In the genomic region with DNA sequence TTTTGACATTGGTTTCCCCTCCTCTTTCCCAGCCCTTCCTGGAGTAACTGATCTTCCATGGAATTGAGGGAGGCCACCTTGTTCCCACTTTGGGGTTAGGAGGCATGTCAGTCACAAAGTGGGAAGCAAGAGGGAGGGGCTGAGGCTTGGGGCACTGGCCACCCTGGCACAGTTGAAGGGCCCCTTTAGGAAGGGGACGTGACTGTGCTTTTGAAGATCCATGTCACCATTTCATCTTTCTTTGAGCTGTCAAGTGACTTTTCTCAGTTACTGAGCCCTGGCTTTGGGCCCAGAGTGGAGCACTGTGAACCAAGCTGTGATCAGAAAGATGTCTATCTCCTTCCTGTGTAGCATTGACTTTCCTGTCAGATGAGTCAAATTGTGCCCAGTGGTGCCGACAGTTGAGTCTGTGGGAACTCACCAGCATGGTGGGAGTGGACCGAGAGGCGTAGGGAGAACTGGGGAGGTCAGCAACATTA, we compare ENCODE assay signal across 8 cellular contexts. TPM values are rescaled to one million over a fixed set of nuclear protein-coding genes. Genes with fewer than 3 reads are reported as not detected.
DNase-seq lines count a peak whose midpoint lies in the region; ATAC-seq and TF ChIP-seq lines count a peak whose summit lies in the region.

No MANE protein-coding gene starts in this region.

- H3K4me1 Mint-ChIP-seq in naive thymus-derived CD8-positive, alpha-beta T cell: peaks cover 23 to 72% (median 55%) of the 10 kb centered on the region in 4 donors

- H3K9me3 Mint-ChIP-seq in naive thymus-derived CD8-positive, alpha-beta T cell: no peaks in the 10 kb centered on the region

- H3K27ac Mint-ChIP-seq in naive thymus-derived CD8-positive, alpha-beta T cell: peak overlapping the region; percentile 54 to 96 (median 92)

- H3K36me3 Mint-ChIP-seq in naive thymus-derived CD8-positive, alpha-beta T cell: peaks cover 0 to 49% (median 0%) of the 10 kb centered on the region in 3 donors

- H3K27ac ChIP-seq in C4-2B (peak overlapping the region; percentile 19; the same call in 1 of the 2 replicates), angular gyrus (ENCODE audit: low read depth, low read length) (peak overlapping the region; percentile 22)

- TF ChIP-seq CTCF in C4-2B (conservative IDR thresholded peaks at IDR 0.05): no peak

- no peaks in the 10 kb centered on the region for H3K27me3 Mint-ChIP-seq in naive thymus-derived CD8-positive, alpha-beta T cell

- peak overlapping the region; percentile 46 to 86 (median 74) for H3K4me3 Mint-ChIP-seq in naive thymus-derived CD8-positive, alpha-beta T cell

- peak; percentile 86 to 87 for ATAC-seq in naive thymus-derived CD8-positive, alpha-beta T cell
- ATAC-seq in HG03280 (IDR thresholded peaks at IDR 0.05; ENCODE audit: unreplicated experiment): no peak
- no peak for ATAC-seq in HG03139 (IDR thresholded peaks at IDR 0.05; ENCODE audit: unreplicated experiment)

- POLR2A ChIA-PET in naive thymus-derived CD8-positive, alpha-beta T cell (lab: Charles Lee): interaction anchor here (0.9 to 3.0 kb wide), 4 partner anchors 56 to 78 kb away, joined by 3 to 14 read pairs (median 4); no protein-coding TSS in a partner anchor

- DNase-seq in T follicular helper cell (ENCODE audit: low read depth): peak; percentile 69
- peak in 9 of 10 donors; percentile 17 to 74 (median 51) for DNase-seq in naive thymus-derived CD8-positive, alpha-beta T cell
- DNase-seq in NCI-H2196 treated with DMSO at 0.1 percent for 48 hours (lab: John Stamatoyannopoulos, UW; ENCODE audit: unreplicated experiment): no peak
- no peak for DNase-seq in NCI-H146 treated with DMSO at 0.1 percent for 48 hours (lab: John Stamatoyannopoulos, UW; ENCODE audit: unreplicated experiment)

RNA-seq across cellular contexts. Expression of a gene that starts 38.5 kb away (rescaled TPM):
- not detected for total RNA-seq in naive thymus-derived CD8-positive, alpha-beta T cell
- not detected for polyA plus RNA-seq in naive thymus-derived CD8-positive, alpha-beta T cell

RNA-seq across cellular contexts. Expression of a gene that starts 38.7 kb away (rescaled TPM):
- total RNA-seq in naive thymus-derived CD8-positive, alpha-beta T cell: not detected
- not detected for polyA plus RNA-seq in naive thymus-derived CD8-positive, alpha-beta T cell

RNA-seq across cellular contexts. Expression of a gene that starts 58.4 kb away (rescaled TPM):
- total RNA-seq in naive thymus-derived CD8-positive, alpha-beta T cell: 10 to 100 TPM; 44.4 to 49.9 TPM
- polyA plus RNA-seq in naive thymus-derived CD8-positive, alpha-beta T cell: 10 to 100 TPM; 20.1 to 44.1 (median 28.4) TPM

Comparison
In these comparisons a context has a peak if more than half of its experiments do, and no peak if none do; other contexts are left out.
1. DNase-seq: peak in T follicular helper cell (single experiment) and naive thymus-derived CD8-positive, alpha-beta T cell (9 of 10); none in NCI-H2196 treated with DMSO at 0.1 percent for 48 hours (single experiment) and NCI-H146 treated with DMSO at 0.1 percent for 48 hours (single experiment).
2. ATAC-seq: peak in naive thymus-derived CD8-positive, alpha-beta T cell (2 of 2); none in HG03280 (single experiment) and HG03139 (single experiment).